In the genomic region with DNA sequence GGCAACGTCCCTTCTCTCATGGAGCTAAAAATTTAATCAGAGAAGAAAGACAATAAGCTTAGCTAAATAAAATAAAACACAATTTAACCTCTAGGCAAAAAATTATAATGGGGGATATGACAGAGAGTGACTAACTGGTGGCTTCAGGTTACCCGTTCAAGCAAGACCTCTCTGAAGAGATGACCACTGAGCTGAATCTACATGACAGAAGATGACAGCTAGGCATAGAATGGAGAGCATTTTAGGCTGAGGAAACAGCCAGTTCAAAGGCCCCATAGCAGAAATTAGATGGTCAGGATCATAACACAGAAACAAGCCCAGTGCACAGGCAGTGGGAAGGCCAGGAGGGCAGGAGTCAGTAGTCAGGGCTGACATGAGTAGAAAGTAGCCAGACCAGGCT, we compare ENCODE assay signal across 30 cellular contexts.
"Had no signal": no experiment of that assay in that cellular context is flagged by ENCODE, and none has a peak within 500 bp of the region (broad histone marks: within the 10 kb centered on the region; RNA-seq: fewer than 3 reads in every experiment).

No MANE protein-coding gene starts in this region.

- H3K4me1 ChIP-seq: adrenal gland, body of pancreas, esophagus muscularis mucosa, gastrocnemius medialis, heart left ventricle had no signal

- H3K9me3 Mint-ChIP-seq: activated T-cell treated with anti-CD3 and anti-CD28 coated beads, Interleukin-2, amount 50 U/mL, for 24 hours; effector memory CD8-positive, alpha-beta T cell had no signal

- H3K4me3 ChIP-seq: adrenal gland, body of pancreas, esophagus muscularis mucosa, gastrocnemius medialis, heart left ventricle had no signal

- DNase-seq: activated CD4-positive, alpha-beta memory T cell treated with anti-CD3 and anti-CD28 coated beads, Interleukin-2, amount 10 ng/mL, durations not matched to agents 7 days and 5 days; activated CD4-positive, alpha-beta T cell treated with anti-CD3 and anti-CD28 coated beads for 1 hour; activated CD4-positive, alpha-beta T cell treated with anti-CD3 and anti-CD28 coated beads for 4 hours; activated CD4-positive, alpha-beta T cell treated with anti-CD3 and anti-CD28 coated beads, Interleukin-2, amount 10 ng/mL, durations not matched to agents 7 days and 5 days; activated CD4-positive, alpha-beta T cell treated with anti-CD3 and anti-CD28 coated beads, Interleukin-2, amount 50 U/mL, for 4 hours; activated CD8-positive, alpha-beta memory T cell treated with anti-CD3 and anti-CD28 coated beads, Interleukin-2, amount 50 U/mL, for 48 hours; activated gamma-delta T cell treated with Interleukin-2 at 50 U/mL for 16 hours; activated naive CD4-positive, alpha-beta T cell treated with anti-CD3 and anti-CD28 coated beads, Interleukin-2, amount 50 U/mL, for 16 hours; activated naive CD4-positive, alpha-beta T cell treated with Interleukin-2 at 50 U/mL for 16 hours; activated T-cell treated with anti-CD3 and anti-CD28 coated beads for 4 hours; activated T-cell treated with anti-CD3 and anti-CD28 coated beads, Interleukin-2, amount 50 U/mL, for 24 hours; activated T-cell treated with anti-CD3 and anti-CD28 coated beads, Interleukin-2, amount 50 U/mL, for 72 hours; adrenal gland; amygdala; aorta; body of pancreas; caudate nucleus; cortex of kidney; dermis blood vessel endothelial cell; effector CD4-positive, alpha-beta T cell; effector memory CD8-positive, alpha-beta T cell; erythroblast; foreskin keratinocyte; gastrocnemius medialis; glutamatergic neuron; heart left ventricle; T-helper 1 cell; T-helper 17 cell had no signal

- H3K27me3 Mint-ChIP-seq: activated CD4-positive, alpha-beta memory T cell treated with anti-CD3 and anti-CD28 coated beads, Interleukin-2, amount 10 ng/mL, durations not matched to agents 7 days and 5 days; activated CD4-positive, alpha-beta T cell treated with anti-CD3 and anti-CD28 coated beads, Interleukin-2, amount 10 ng/mL, durations not matched to agents 7 days and 5 days; activated naive CD8-positive, alpha-beta T cell; activated T-cell treated with anti-CD3 and anti-CD28 coated beads, Interleukin-2, amount 50 U/mL, for 24 hours; T-helper 17 cell had no signal

- H3K27ac ChIP-seq: adrenal gland, body of pancreas, esophagus muscularis mucosa, foreskin keratinocyte, gastrocnemius medialis, heart left ventricle had no signal

- H3K36me3 Mint-ChIP-seq: activated naive CD8-positive, alpha-beta T cell had no signal

- H3K36me3 ChIP-seq: adrenal gland, esophagus muscularis mucosa, gastrocnemius medialis, heart left ventricle had no signal

- H3K4me1 Mint-ChIP-seq: activated CD4-positive, alpha-beta memory T cell treated with anti-CD3 and anti-CD28 coated beads, Interleukin-2, amount 10 ng/mL, durations not matched to agents 7 days and 5 days; activated CD4-positive, alpha-beta T cell treated with anti-CD3 and anti-CD28 coated beads, Interleukin-2, amount 10 ng/mL, durations not matched to agents 7 days and 5 days; T-helper 17 cell had no signal

- ATAC-seq: activated T-cell treated with anti-CD3 and anti-CD28 coated beads, Interleukin-2, amount 50 U/mL, for 72 hours; body of pancreas; effector memory CD8-positive, alpha-beta T cell; foreskin keratinocyte; gastrocnemius medialis; heart left ventricle; T-helper 17 cell had no signal

- H3K27ac Mint-ChIP-seq: activated CD4-positive, alpha-beta memory T cell treated with anti-CD3 and anti-CD28 coated beads, Interleukin-2, amount 10 ng/mL, durations not matched to agents 7 days and 5 days; activated CD4-positive, alpha-beta T cell treated with anti-CD3 and anti-CD28 coated beads, Interleukin-2, amount 10 ng/mL, durations not matched to agents 7 days and 5 days; activated naive CD8-positive, alpha-beta T cell; activated T-cell treated with anti-CD3 and anti-CD28 coated beads, Interleukin-2, amount 50 U/mL, for 24 hours; activated T-cell treated with anti-CD3 and anti-CD28 coated beads, Interleukin-2, amount 50 U/mL, for 72 hours; T-helper 17 cell had no signal

- H3K9me3 ChIP-seq: adrenal gland, body of pancreas, esophagus muscularis mucosa, gastrocnemius medialis, heart left ventricle had no signal

- H3K27me3 ChIP-seq: adrenal gland, body of pancreas, esophagus muscularis mucosa, foreskin keratinocyte, gastrocnemius medialis, heart left ventricle had no signal

- H3K4me3 Mint-ChIP-seq: activated CD4-positive, alpha-beta memory T cell treated with anti-CD3 and anti-CD28 coated beads, Interleukin-2, amount 10 ng/mL, durations not matched to agents 7 days and 5 days; activated CD4-positive, alpha-beta T cell treated with anti-CD3 and anti-CD28 coated beads, Interleukin-2, amount 10 ng/mL, durations not matched to agents 7 days and 5 days; activated naive CD8-positive, alpha-beta T cell; activated T-cell treated with anti-CD3 and anti-CD28 coated beads, Interleukin-2, amount 50 U/mL, for 24 hours; activated T-cell treated with anti-CD3 and anti-CD28 coated beads, Interleukin-2, amount 50 U/mL, for 72 hours; effector memory CD8-positive, alpha-beta T cell; T-helper 17 cell had no signal
